In the genomic region with DNA sequence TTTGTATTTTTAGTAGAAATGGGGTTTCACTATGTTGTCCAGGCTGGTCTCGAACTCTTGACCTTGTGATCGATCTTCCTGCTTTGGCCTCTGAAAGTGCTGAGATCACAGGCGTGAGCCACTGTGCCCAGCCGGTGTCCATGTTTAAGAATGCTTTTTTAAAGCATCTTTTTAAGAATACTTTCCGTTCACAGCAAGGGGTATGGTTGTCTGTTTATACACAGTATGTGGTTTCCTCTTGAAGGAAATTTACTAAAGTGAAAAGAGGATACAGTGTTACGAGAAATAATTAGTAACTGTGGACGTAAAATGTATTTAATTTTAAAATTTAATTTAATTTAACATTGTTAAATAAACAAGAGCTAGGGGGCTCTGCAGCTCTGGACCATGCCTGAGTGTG, we compare ENCODE assay signal across 9 cellular contexts.
"Had no signal": no experiment of that assay in that cellular context is flagged by ENCODE, and none has a peak within 500 bp of the region (broad histone marks: within the 10 kb centered on the region; RNA-seq: fewer than 3 reads in every experiment).

No MANE protein-coding gene starts in this region.

- H3K9ac ChIP-seq: GM23248 had no signal

- H3K27ac Mint-ChIP-seq: HFFc6, IgD-negative memory B cell had no signal

- H3K9me3 ChIP-seq: HAP-1 had no signal

- H3K36me3 ChIP-seq: HAP-1 had no signal

- H3K4me1 ChIP-seq: HAP-1 had no signal

- H3K4me3 Mint-ChIP-seq: HFFc6 had no signal

- H3K4me1 Mint-ChIP-seq: IgD-negative memory B cell had no signal

- ATAC-seq: HCT116, HepG2 had no signal

- H3K36me3 Mint-ChIP-seq: IgD-negative memory B cell had no signal

- DNase-seq: GM23248, GOT3, H7, HFFc6 had no signal

- H3K27ac ChIP-seq: GM23248, HL-60 had no signal

- H3K4me3 ChIP-seq: GM23248, HAP-1 had no signal

- H2AFZ ChIP-seq: GM23248 had no signal
